8 cellular contexts compared by ENCODE assay signal in the genomic region with DNA sequence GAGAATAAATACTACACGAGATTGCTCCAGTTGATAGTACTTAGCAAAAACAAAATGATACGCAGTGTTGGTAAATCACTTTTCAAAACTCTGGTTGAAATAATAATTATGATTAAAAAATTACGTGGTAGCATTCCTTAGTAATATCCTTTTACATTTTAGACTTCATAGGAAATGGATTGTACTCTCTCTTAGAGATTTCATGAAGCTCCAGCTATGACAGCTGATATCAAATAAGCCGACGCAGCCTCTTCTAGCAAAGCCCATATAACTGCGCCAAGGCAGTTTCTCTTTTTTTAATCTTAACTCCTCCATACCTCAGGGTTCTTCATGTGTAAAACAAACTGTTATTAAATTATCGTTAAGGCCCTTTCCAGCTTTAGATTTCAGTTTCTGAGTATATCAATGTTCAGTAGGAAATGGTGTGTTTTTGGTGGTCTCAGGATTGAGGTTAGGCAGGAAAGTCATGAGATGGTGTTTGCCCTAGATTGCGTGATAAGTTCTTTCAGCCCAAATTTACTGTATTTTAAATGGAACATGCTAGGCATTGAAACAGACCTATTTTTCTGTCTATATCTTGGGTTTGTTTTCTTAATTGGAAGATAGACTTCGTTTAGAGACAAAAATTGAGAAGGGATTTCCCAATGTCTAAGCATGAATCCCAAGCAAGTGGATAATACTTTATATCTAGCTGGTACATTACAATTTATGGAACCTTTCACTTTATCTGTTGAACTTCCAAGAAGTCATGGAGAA. TPM values are rescaled to one million over a fixed set of nuclear protein-coding genes. Genes with fewer than 3 reads are reported as not detected.
DNase-seq lines count a peak whose midpoint lies in the region; ATAC-seq and TF ChIP-seq lines count a peak whose summit lies in the region.

No MANE protein-coding gene starts in this region.

- H3K27ac Mint-ChIP-seq in activated CD4-positive, alpha-beta T cell treated with anti-CD3 and anti-CD28 coated beads for 36 hours = peak overlapping the region; percentile 59
- peak overlapping the region; percentile 54 for H3K27ac Mint-ChIP-seq in activated naive CD8-positive, alpha-beta T cell treated with anti-CD3 and anti-CD28 coated beads, Interleukin-2, amount 50 U/mL, for 24 hours

- intact Hi-C loops in activated CD4-positive, alpha-beta T cell treated with anti-CD3 and anti-CD28 coated beads for 36 hours (cut with DNase I, micrococcal nuclease) = loop anchor here (2.0 to 10.0 kb wide), 2 partner anchors 268 to 270 kb away; a partner anchor contains a TSS
- intact Hi-C loops in testis (cut with DNase I; ENCODE audit: low total_unique reads) = no loop called here

- peaks cover 21% of the 10 kb centered on the region for H3K4me1 Mint-ChIP-seq in activated CD4-positive, alpha-beta T cell treated with anti-CD3 and anti-CD28 coated beads for 36 hours
- H3K4me1 Mint-ChIP-seq in activated naive CD8-positive, alpha-beta T cell treated with anti-CD3 and anti-CD28 coated beads, Interleukin-2, amount 50 U/mL, for 24 hours = peaks cover 25% of the 10 kb centered on the region

- H3K36me3 ChIP-seq in testis (ENCODE audit: low read depth, missing control alignments) = no peaks in the 10 kb centered on the region

- WGBS in testis, 2 donors = 19 to 21% methylated on average over 9 of the region's 9 CpGs

- H3K27ac ChIP-seq in testis = peak overlapping the region; percentile 98

- CTCF ChIA-PET in activated CD4-positive, alpha-beta T cell treated with anti-CD3 and anti-CD28 coated beads for 36 hours (lab: Charles Lee) = interaction anchor here (0.8 to 1.3 kb wide), 5 partner anchors 10 to 707 kb away, joined by 3 to 5 read pairs (median 4); no protein-coding TSS in a partner anchor

- H3K9me3 Mint-ChIP-seq in activated CD4-positive, alpha-beta T cell treated with anti-CD3 and anti-CD28 coated beads for 36 hours (ENCODE audit: low read depth) = no peaks in the 10 kb centered on the region
- H3K9me3 Mint-ChIP-seq in activated naive CD8-positive, alpha-beta T cell treated with anti-CD3 and anti-CD28 coated beads, Interleukin-2, amount 50 U/mL, for 24 hours = no peaks in the 10 kb centered on the region

- H3K27me3 Mint-ChIP-seq in activated CD4-positive, alpha-beta T cell treated with anti-CD3 and anti-CD28 coated beads for 36 hours = no peaks in the 10 kb centered on the region
- peaks cover 3% of the 10 kb centered on the region for H3K27me3 Mint-ChIP-seq in activated naive CD8-positive, alpha-beta T cell treated with anti-CD3 and anti-CD28 coated beads, Interleukin-2, amount 50 U/mL, for 24 hours

- H3K4me3 Mint-ChIP-seq in activated CD4-positive, alpha-beta T cell treated with anti-CD3 and anti-CD28 coated beads for 36 hours = peak overlapping the region; percentile 91
- peak overlapping the region; percentile 91 for H3K4me3 Mint-ChIP-seq in activated naive CD8-positive, alpha-beta T cell treated with anti-CD3 and anti-CD28 coated beads, Interleukin-2, amount 50 U/mL, for 24 hours

- peaks cover 23% of the 10 kb centered on the region for H3K4me1 ChIP-seq in testis

- H3K27me3 ChIP-seq in testis = no peaks in the 10 kb centered on the region

- H3K36me3 Mint-ChIP-seq in activated CD4-positive, alpha-beta T cell treated with anti-CD3 and anti-CD28 coated beads for 36 hours (ENCODE audit: low read depth) = peaks cover 12% of the 10 kb centered on the region
- H3K36me3 Mint-ChIP-seq in activated naive CD8-positive, alpha-beta T cell treated with anti-CD3 and anti-CD28 coated beads, Interleukin-2, amount 50 U/mL, for 24 hours (ENCODE audit: low read depth) = peaks cover 11% of the 10 kb centered on the region

- no peak for TF ChIP-seq POLR2A in testis (IDR thresholded peaks at IDR 0.05)

- DNase-seq in activated CD4-positive, alpha-beta T cell treated with anti-CD3 and anti-CD28 coated beads for 36 hours = no peak
- no peak for DNase-seq in activated CD4-positive, alpha-beta T cell treated with anti-CD3 and anti-CD28 coated beads, Interleukin-2, amount 50 U/mL, for 4 hours
- no peak for DNase-seq in activated naive CD8-positive, alpha-beta T cell treated with anti-CD3 and anti-CD28 coated beads, Interleukin-2, amount 50 U/mL, for 24 hours
- DNase-seq in left lobe of liver (ENCODE audit: low spot score) (no peak), testis (no peak), AG08396 (ENCODE audit: low spot score) (no peak), OCI-M2 (lab: John Stamatoyannopoulos, UW; ENCODE audit: unreplicated experiment) (no peak)
- no peak for DNase-seq in NK-92 treated with Interleukin-12 subunit alpha and Interleukin-12 subunit beta, amount 100 ng/mL, for 24 hours (lab: John Stamatoyannopoulos, UW)

- TF ChIP-seq CTCF in testis (IDR thresholded peaks at IDR 0.05) = no peak

- POLR2A ChIA-PET in activated CD4-positive, alpha-beta T cell treated with anti-CD3 and anti-CD28 coated beads for 36 hours (lab: Charles Lee) = interaction anchor here (1.0 kb wide), 1 partner anchor 8 kb away, joined by 3 read pairs; no protein-coding TSS in a partner anchor

- ATAC-seq in activated CD4-positive, alpha-beta T cell treated with anti-CD3 and anti-CD28 coated beads for 36 hours = no peak
- ATAC-seq in activated naive CD8-positive, alpha-beta T cell treated with anti-CD3 and anti-CD28 coated beads, Interleukin-2, amount 50 U/mL, for 24 hours = no peak
- ATAC-seq in left lobe of liver = peak; percentile 17

- H3K9me3 ChIP-seq in testis = no peaks in the 10 kb centered on the region

- peak overlapping the region; percentile 96 to 97 for H3K4me3 ChIP-seq in testis

RNA-seq across cellular contexts. Expression of a gene that starts 0.9 kb away (rescaled TPM):
- total RNA-seq in activated CD4-positive, alpha-beta T cell treated with anti-CD3 and anti-CD28 coated beads for 36 hours = 1 to 10 TPM; 4.5 to 6.8 TPM
- 67.4 TPM for total RNA-seq in left lobe of liver
- total RNA-seq in testis = 10 to 100 TPM; 66.8 to 67.7 TPM
- 92.4 TPM for polyA plus RNA-seq in testis (ENCODE audit: insufficient read depth, low read depth, low replicate concordance)
